22 cellular contexts compared by ENCODE assay signal in genomic region chr3:139506792-139507191, GRCh38. TPM values are rescaled to one million over a fixed set of nuclear protein-coding genes. Genes with fewer than 3 reads are reported as not detected.
DNase-seq lines count a peak whose midpoint lies in the region; ATAC-seq and TF ChIP-seq lines count a peak whose summit lies in the region.
"Had no signal": no experiment of that assay in that cellular context is flagged by ENCODE, and none has a peak within 500 bp of the region (broad histone marks: within the 10 kb centered on the region; RNA-seq: fewer than 3 reads in every experiment).

No MANE protein-coding gene starts in this region.

- no peak overlapping the region for H2BK120ac ChIP-seq in mesendoderm (ENCODE audit: low read depth, low read length)

- no peak overlapping the region for H3K4me2 ChIP-seq in mesendoderm (ENCODE audit: low read length)

- no peak overlapping the region for H2BK15ac ChIP-seq in mesendoderm (replicated peaks; ENCODE audit: low read depth)

- H4K8ac ChIP-seq in mesendoderm (ENCODE audit: low read depth, low read length), result no peak overlapping the region

- DNase-seq in BE2C (no peak), dorsolateral prefrontal cortex (peak in 3 of 10 donors; percentile 12 to 49 (median 39)), mesendoderm (peak; percentile 68), mucosa of gallbladder (ENCODE audit: low spot score) (no peak)
- no peak for DNase-seq in activated CD4-positive, CD25-positive, alpha-beta regulatory T cell treated with anti-CD3 and anti-CD28 coated beads, Interleukin-2, amount 50 U/mL, for 72 hours
- DNase-seq: activated CD4-positive, alpha-beta memory T cell treated with anti-CD3 and anti-CD28 coated beads for 36 hours; adrenal gland; DMS153; lower lobe of right lung; NCI-H2081 treated with DMSO at 0.1 percent for 48 hours; NK-92 treated with Interleukin-12 subunit alpha and Interleukin-12 subunit beta, amount 100 ng/mL, for 24 hours; stimulated activated naive CD4-positive, alpha-beta T cell treated with Interleukin-2 at 50 U/mL for 16 hours had no signal

- H3K27me3 ChIP-seq in BE2C, result no peaks in the 10 kb centered on the region
- no peaks in the 10 kb centered on the region for H3K27me3 ChIP-seq in dorsolateral prefrontal cortex
- no peaks in the 10 kb centered on the region for H3K27me3 ChIP-seq in mesendoderm (ENCODE audit: insufficient read depth, low read length, poor library complexity)
- H3K27me3 ChIP-seq: adrenal gland, SJCRH30, vagina had no signal

- H3K9me3 ChIP-seq in BE2C, result no peaks in the 10 kb centered on the region
- H3K9me3 ChIP-seq: adrenal gland, lower lobe of right lung, SJCRH30, vagina had no signal

- H3K9ac ChIP-seq in mesendoderm (ENCODE audit: low read length), result no peak overlapping the region

- H3K56ac ChIP-seq in mesendoderm (ENCODE audit: low read length), result no peak overlapping the region

- H3K36me3 ChIP-seq in BE2C, result no peaks in the 10 kb centered on the region
- no peaks in the 10 kb centered on the region for H3K36me3 ChIP-seq in mesendoderm (ENCODE audit: control insufficient read depth, insufficient read depth, low read length)
- H3K36me3 ChIP-seq: adrenal gland, lower lobe of right lung, SJCRH30, vagina had no signal

- no peak overlapping the region for H2AK5ac ChIP-seq in mesendoderm (ENCODE audit: low read length)

- H3K4me1 ChIP-seq in BE2C, result no peaks in the 10 kb centered on the region
- H3K4me1 ChIP-seq in mesendoderm (ENCODE audit: control insufficient read depth, low read depth, low read length), result no peaks in the 10 kb centered on the region
- H3K4me1 ChIP-seq: adrenal gland, lower lobe of right lung, vagina had no signal

- no peaks in the 10 kb centered on the region for H3K79me2 ChIP-seq in mesendoderm (ENCODE audit: control insufficient read depth, insufficient read depth, low read length)

- WGBS in mesendoderm (ENCODE audit: extremely low coverage, insufficient coverage, low lambda C conversion rate), result no CpG with 5 or more reads among the region's 2 CpGs

- H3K4me3 ChIP-seq in BE2C (ENCODE audit: low read depth, low read length), result no peak overlapping the region
- no peak overlapping the region for H3K4me3 ChIP-seq in dorsolateral prefrontal cortex
- no peak overlapping the region for H3K4me3 ChIP-seq in mesendoderm (ENCODE audit: low read length)
- H3K4me3 ChIP-seq: adrenal gland, lower lobe of right lung, SJCRH30, vagina had no signal

- TF ChIP-seq EP300 in Ishikawa (IDR thresholded peaks at IDR 0.05; ENCODE audit: borderline replicate concordance), result no peak

- H3K18ac ChIP-seq in mesendoderm (ENCODE audit: low read length), result no peak overlapping the region

- TF ChIP-seq RAD21 in Ishikawa (IDR thresholded peaks at IDR 0.05; ENCODE audit: low read depth), result peak; percentile 67

- H3K4ac ChIP-seq in mesendoderm (ENCODE audit: low read depth, low read length), result no peak overlapping the region

- no peak overlapping the region for H3K23ac ChIP-seq in mesendoderm (ENCODE audit: low read length)

- H4K5ac ChIP-seq in mesendoderm (ENCODE audit: low read length), result no peak overlapping the region

- TF ChIP-seq CTCF in BE2C (IDR thresholded peaks at IDR 0.05; ENCODE audit: low read depth, low read length) (peak; percentile 25), dorsolateral prefrontal cortex (IDR thresholded peaks at IDR 0.05 in 54 of 56, conservative IDR thresholded peaks at IDR 0.05 in 2 of 56; ENCODE audit: low read depth in 1 of 56, partially characterized antibody in 56 of 56) (peak in 50 of 56 donors; percentile 24 to 69 (median 42))

- no peaks in the 10 kb centered on the region for H3K79me1 ChIP-seq in mesendoderm (ENCODE audit: low read length)

- H3K27ac ChIP-seq in dorsolateral prefrontal cortex, result no peak overlapping the region
- H3K27ac ChIP-seq in mesendoderm (ENCODE audit: low read depth, low read length), result no peak overlapping the region
- H3K27ac ChIP-seq: adrenal gland, lower lobe of right lung, SJCRH30, vagina had no signal

- ATAC-seq in HG03378 (IDR thresholded peaks at IDR 0.05; ENCODE audit: unreplicated experiment) (no peak), HG03439 (IDR thresholded peaks at IDR 0.05; ENCODE audit: unreplicated experiment) (no peak)

- no peak overlapping the region for H2BK5ac ChIP-seq in mesendoderm (ENCODE audit: low read length)

- intact Hi-C loops in dorsolateral prefrontal cortex (cut with DNase I), result loop anchor here in 1 of 2 donors (2.0 to 5.0 kb wide), 2 partner anchors 56 to 78 kb away; no protein-coding TSS in a partner anchor

TF ChIP-seq in Ishikawa, 13 proteins besides CTCF, POLR2A, EP300 and RAD21:
- TF ChIP-seq FOXM1 (IDR thresholded peaks at IDR 0.05; ENCODE audit: borderline replicate concordance, low read depth) (no peak), TEAD4 (IDR thresholded peaks at IDR 0.05) (no peak), EGR1 (IDR thresholded peaks at IDR 0.05) (no peak), CEBPB (IDR thresholded peaks at IDR 0.05) (no peak), ZBTB7A (IDR thresholded peaks at IDR 0.05; ENCODE audit: low read depth) (no peak), TAF1 (IDR thresholded peaks at IDR 0.05; ENCODE audit: low read depth) (no peak), MAX (IDR thresholded peaks at IDR 0.05) (no peak), NFIC (IDR thresholded peaks at IDR 0.05) (no peak), TCF12 (IDR thresholded peaks at IDR 0.05; ENCODE audit: low read depth) (no peak), REST (IDR thresholded peaks at IDR 0.05; ENCODE audit: low read depth) (no peak), YY1 (IDR thresholded peaks at IDR 0.05; ENCODE audit: low read depth) (no peak), CREB1 (IDR thresholded peaks at IDR 0.05; ENCODE audit: low read depth) (no peak), USF1 (IDR thresholded peaks at IDR 0.05) (no peak)

RNA-seq across cellular contexts. Expression of gene RBP2, which starts 30.5 kb away (rescaled TPM):
- polyA plus RNA-seq in BE2C (2012; ENCODE audit: insufficient read depth, insufficient read length, low read depth), result not detected
- total RNA-seq in dorsolateral prefrontal cortex, result not detected
- not detected for polyA plus RNA-seq in mesendoderm (2013, experiment 1 of 2)
- not detected for polyA plus RNA-seq in mesendoderm (2013, experiment 2 of 2)
- total RNA-seq in mucosa of gallbladder, result 12.2 TPM
- total RNA-seq: activated CD4-positive, alpha-beta memory T cell treated with anti-CD3 and anti-CD28 coated beads for 36 hours; activated T-helper 1 cell treated with anti-CD3 and anti-CD28 coated beads, Interleukin-12 subunit alpha, Interleukin-12 subunit beta, Interleukin-2, Interleukin-4 antibody, amounts not matched to agents 30 ng/mL and 10 ng/mL and 1 ng/mL, durations not matched to agents 14 hours and 24 hours and 36 hours; cerebellum; neural crest cell; SJCRH30; skeletal muscle tissue; vagina had no signal
- polyA plus RNA-seq: AG04450 had no signal

RNA-seq across cellular contexts. Expression of gene RBP1, which starts 32.8 kb away (rescaled TPM):
- 736 TPM for polyA plus RNA-seq in BE2C (2012; ENCODE audit: insufficient read depth, insufficient read length, low read depth)
- total RNA-seq in dorsolateral prefrontal cortex (10 to 100 TPM; 10.5 to 76.3 (median 29.3) TPM), mucosa of gallbladder (279 TPM)
- polyA plus RNA-seq in mesendoderm (2013, experiment 1 of 2), result 62.3 TPM
- polyA plus RNA-seq in mesendoderm (2013, experiment 2 of 2), result 63.4 TPM
- total RNA-seq: activated CD4-positive, alpha-beta memory T cell treated with anti-CD3 and anti-CD28 coated beads for 36 hours; activated T-helper 1 cell treated with anti-CD3 and anti-CD28 coated beads, Interleukin-12 subunit alpha, Interleukin-12 subunit beta, Interleukin-2, Interleukin-4 antibody, amounts not matched to agents 30 ng/mL and 10 ng/mL and 1 ng/mL, durations not matched to agents 14 hours and 24 hours and 36 hours had no signal

Comparison
In these comparisons a context has a peak if more than half of its experiments do, and no peak if none do; other contexts are left out.
1. RNA of gene RBP2, which starts 30.5 kb away (total RNA-seq): 12.2 TPM in mucosa of gallbladder (single experiment); not detected in dorsolateral prefrontal cortex; every median in the first group is over 10 times any median in the second.